ENCODE assay signal across 8 cellular contexts in the genomic region with DNA sequence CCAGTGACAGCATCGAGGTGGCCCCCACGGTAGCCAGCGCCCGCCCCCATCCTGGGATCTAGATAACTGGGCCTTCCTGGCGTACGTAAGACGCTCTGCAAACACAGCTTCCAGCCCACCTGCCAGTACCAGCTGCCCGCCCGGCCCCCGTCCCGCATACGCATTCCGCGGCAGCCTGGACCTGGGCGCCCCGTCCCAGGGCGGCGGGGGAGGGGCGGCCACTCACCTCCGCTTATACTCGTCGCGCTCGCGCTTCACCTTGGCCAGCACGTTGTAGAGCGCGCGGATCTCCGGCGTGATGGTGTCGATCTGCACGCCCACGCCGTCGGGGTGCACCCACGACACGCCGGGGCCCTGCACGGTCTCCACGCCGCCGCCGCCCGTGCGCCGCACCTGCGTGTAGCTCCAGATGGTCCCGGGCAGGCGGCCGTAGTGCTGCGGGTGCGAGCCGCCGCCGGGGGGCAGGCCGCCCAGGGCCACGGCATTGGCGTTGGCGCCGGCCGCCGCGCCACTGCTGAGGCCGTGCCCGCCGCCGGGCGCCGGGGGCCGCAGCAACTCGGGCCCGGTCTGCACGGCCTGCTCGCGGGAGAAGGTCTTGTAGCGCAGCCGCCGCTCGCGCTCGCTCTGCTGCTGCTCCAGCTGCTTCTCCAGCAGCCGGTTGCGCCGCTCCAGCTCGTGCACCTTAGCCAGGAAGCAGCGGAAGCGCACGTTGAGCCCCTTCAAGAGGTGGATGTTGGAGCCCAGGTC. TPM values are rescaled to one million over a fixed set of nuclear protein-coding genes. Genes with fewer than 3 reads are reported as not detected.
DNase-seq lines count a peak whose midpoint lies in the region; ATAC-seq and TF ChIP-seq lines count a peak whose summit lies in the region.

No MANE protein-coding gene starts in this region.

- no peak overlapping the region for H3K27ac ChIP-seq in mucosa of rectum (ENCODE audit: low read depth in 2 of 2, low read length in 2 of 2)
- H3K27ac ChIP-seq in thymus (ENCODE audit: low read depth) = peak overlapping the region; percentile 58
- H3K27ac ChIP-seq in Karpas-422 (ENCODE audit: low read length) = no peak overlapping the region

- peak overlapping the region; percentile 81 for H3K4me2 ChIP-seq in Loucy (ENCODE audit: low read depth, low read length, poor library complexity, severe bottlenecking)
- H3K4me2 ChIP-seq in Karpas-422 (ENCODE audit: low read depth, low read length, poor library complexity, severe bottlenecking) = no peak overlapping the region

- H3K79me2 ChIP-seq in Loucy (ENCODE audit: insufficient read depth, low read length) (peaks cover 51% of the 10 kb centered on the region), Karpas-422 (ENCODE audit: low read length) (no peaks in the 10 kb centered on the region)

- H3K27me3 ChIP-seq in Loucy (ENCODE audit: insufficient read depth, low read length, poor library complexity, severe bottlenecking) (no peaks in the 10 kb centered on the region), mucosa of rectum (ENCODE audit: control insufficient read depth in 2 of 2, insufficient read depth in 2 of 2, low read length in 2 of 2) (no peaks in the 10 kb centered on the region), thymus (ENCODE audit: control insufficient read depth, insufficient read depth) (no peaks in the 10 kb centered on the region), Karpas-422 (ENCODE audit: low read length) (no peaks in the 10 kb centered on the region)

- H3K9ac ChIP-seq in Loucy (ENCODE audit: low read depth, low read length, poor library complexity, severe bottlenecking) (peak overlapping the region; percentile 65), mucosa of rectum (ENCODE audit: low read depth in 1 of 2, low read length in 2 of 2) (peak overlapping the region; percentile 3 to 61), Karpas-422 (ENCODE audit: low read length) (no peak overlapping the region)

- ATAC-seq in GM21529 (IDR thresholded peaks at IDR 0.05; ENCODE audit: unreplicated experiment) = peak; percentile 13

- H4K20me1 ChIP-seq in Loucy (ENCODE audit: insufficient read depth, low read length, poor library complexity, severe bottlenecking) = peaks cover 39% of the 10 kb centered on the region
- H4K20me1 ChIP-seq in Karpas-422 (ENCODE audit: insufficient read depth, low read depth, low read length) = no peaks in the 10 kb centered on the region

- H3K9me2 ChIP-seq in Loucy (replicated peaks; ENCODE audit: low read depth, low read length) = no peaks in the 10 kb centered on the region
- H3K9me2 ChIP-seq in Karpas-422 (replicated peaks; ENCODE audit: insufficient read depth, low read length) = no peaks in the 10 kb centered on the region

- peak overlapping the region; percentile 30; the same call in 1 of the 2 replicates for H2AFZ ChIP-seq in Loucy (ENCODE audit: low read length)
- H2AFZ ChIP-seq in Karpas-422 (ENCODE audit: low read length) = no peak overlapping the region

- TF ChIP-seq CTCF in Loucy (conservative IDR thresholded peaks at IDR 0.05; ENCODE audit: low read length) = no peak

- H3K9me3 ChIP-seq in Loucy (ENCODE audit: insufficient read depth, low read depth, low read length) (no peaks in the 10 kb centered on the region), mucosa of rectum (ENCODE audit: control insufficient read depth in 2 of 2, low read length in 2 of 2) (no peaks in the 10 kb centered on the region), thymus (ENCODE audit: control insufficient read depth) (no peaks in the 10 kb centered on the region), Karpas-422 (ENCODE audit: low read length) (no peaks in the 10 kb centered on the region)

- H3F3A ChIP-seq in Loucy (ENCODE audit: low read depth) = no peaks in the 10 kb centered on the region

- no peaks in the 10 kb centered on the region for H3K36me3 ChIP-seq in Loucy (ENCODE audit: insufficient read depth, low read length)
- H3K36me3 ChIP-seq in mucosa of rectum (ENCODE audit: control insufficient read depth in 2 of 2, insufficient read depth in 2 of 2, low read length in 2 of 2) = no peaks in the 10 kb centered on the region
- no peaks in the 10 kb centered on the region for H3K36me3 ChIP-seq in thymus (ENCODE audit: control insufficient read depth, insufficient read depth)
- no peaks in the 10 kb centered on the region for H3K36me3 ChIP-seq in Karpas-422 (ENCODE audit: insufficient read depth, low read length)

- 1% methylated on average over 89 of the region's 89 CpGs for WGBS in thymus

- DNase-seq in D341Med (ENCODE audit: low spot score) = peak; percentile 72
- peak; percentile 52 for DNase-seq in activated CD4-positive, alpha-beta T cell treated with anti-CD3 and anti-CD28 coated beads, Interleukin-2, amount 50 U/mL, for 1 hour
- DNase-seq in effector CD8-positive, alpha-beta T cell (lab: John Stamatoyannopoulos, UW) = peak; percentile 25
- no peak for DNase-seq in Karpas-422

- H3K4me3 ChIP-seq in Loucy (ENCODE audit: low read length, poor library complexity, severe bottlenecking) = peak overlapping the region; percentile 79
- H3K4me3 ChIP-seq in mucosa of rectum (ENCODE audit: low read length in 2 of 2) = peak overlapping the region; percentile 65 to 75
- H3K4me3 ChIP-seq in thymus (ENCODE audit: low read length) = peak overlapping the region; percentile 77
- H3K4me3 ChIP-seq in Karpas-422 (ENCODE audit: low read length) = no peak overlapping the region

- H3K4me1 ChIP-seq in Loucy (ENCODE audit: insufficient read depth, low read length, poor library complexity, severe bottlenecking) = peaks cover 64% of the 10 kb centered on the region
- peaks cover 28 to 40% of the 10 kb centered on the region in 2 donors for H3K4me1 ChIP-seq in mucosa of rectum (ENCODE audit: control insufficient read depth in 2 of 2, insufficient read depth in 2 of 2, low read length in 2 of 2)
- H3K4me1 ChIP-seq in thymus (ENCODE audit: control insufficient read depth, insufficient read depth, low read length) = peaks cover 32% of the 10 kb centered on the region
- no peaks in the 10 kb centered on the region for H3K4me1 ChIP-seq in Karpas-422 (ENCODE audit: low read length)

RNA-seq across cellular contexts. Expression of gene IFFO2, which starts 0.9 kb away (rescaled TPM):
- polyA plus RNA-seq in thymus = 22.6 TPM
- total RNA-seq in Karpas-422 (2014; rRNA removed; shearing (Covaris generic); ENCODE audit: low replicate concordance) = not detected in 2 replicates

RNA-seq across cellular contexts. Expression of gene ALDH4A1, which starts 53.3 kb away (rescaled TPM):
- polyA plus RNA-seq in thymus = 24.6 TPM
- 0.58 TPM in 1 of 2 replicates, not detected in the other for total RNA-seq in Karpas-422 (2014; rRNA removed; shearing (Covaris generic); ENCODE audit: low replicate concordance)
